In the genomic region with DNA sequence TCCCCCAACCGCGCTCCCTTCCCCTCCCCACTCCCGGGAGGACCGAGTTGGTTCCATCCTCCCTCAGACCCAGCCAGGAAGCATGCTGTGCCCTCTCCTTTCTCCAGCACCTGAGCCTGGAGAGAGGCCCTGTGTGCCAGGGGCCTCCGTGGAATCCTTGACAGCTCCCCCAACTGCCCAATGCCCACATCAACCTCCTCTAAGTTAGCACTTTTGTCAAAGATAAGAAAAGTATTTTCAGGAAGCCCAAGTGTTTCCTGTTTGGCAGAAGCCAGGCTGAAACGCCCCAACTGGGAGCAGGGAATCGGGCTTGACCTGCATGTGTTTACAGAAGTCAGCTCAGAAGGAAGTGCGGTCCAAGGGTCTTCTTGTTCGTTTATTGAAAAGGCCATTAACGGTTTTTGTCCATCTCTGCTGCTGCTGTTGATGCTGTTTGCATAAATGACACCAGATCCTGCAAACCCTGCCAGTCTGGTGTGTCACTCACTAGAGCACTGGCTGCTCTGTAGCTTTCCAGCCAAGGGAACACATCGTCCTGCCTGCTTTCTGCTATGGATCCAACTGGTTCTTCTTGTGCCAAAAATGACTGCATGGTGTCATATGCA, we compare ENCODE assay signal across 13 cellular contexts. TPM values are rescaled to one million over a fixed set of nuclear protein-coding genes. Genes with fewer than 3 reads are reported as not detected.
DNase-seq lines count a peak whose midpoint lies in the region; ATAC-seq and TF ChIP-seq lines count a peak whose summit lies in the region.
"Had no signal": no experiment of that assay in that cellular context is flagged by ENCODE, and none has a peak within 500 bp of the region (broad histone marks: within the 10 kb centered on the region; RNA-seq: fewer than 3 reads in every experiment).

No MANE protein-coding gene starts in this region.

- intact Hi-C loops in right lobe of liver (cut with DNase I): no loop called here

- H3K36me3 ChIP-seq in right lobe of liver: no peaks in the 10 kb centered on the region

- in situ Hi-C loops in KBM-7 (cut with MboI; ENCODE audit: low pct_unique_long_range_greater_than_20kb, low sequenced_read_pairs): no loop called here

- ATAC-seq in right lobe of liver (peak in 3 of 4 donors; percentile 38 to 48 (median 41)), HG03571 (IDR thresholded peaks at IDR 0.05; ENCODE audit: unreplicated experiment) (no peak)

- no peaks in the 10 kb centered on the region for H3K9me3 Mint-ChIP-seq in T-helper 2 cell treated with Interferon-gamma antibody and Interleukin-4, amounts not matched to agents 5 μg/mL and 100 μg/mL, for 36 hours
- H3K9me3 Mint-ChIP-seq: central memory CD8-positive, alpha-beta T cell had no signal

- H3K27ac ChIP-seq in right lobe of liver: no peak overlapping the region

- no peaks in the 10 kb centered on the region for H3K4me1 ChIP-seq in right lobe of liver

- DNase-seq in KBM-7 (peak; percentile 77), cerebellar cortex (ENCODE audit: low spot score) (peak; percentile 91), right lobe of liver (no peak), superior temporal gyrus (ENCODE audit: extremely low spot score) (peak; percentile 63), NCI-H345 treated with DMSO at 0.1 percent for 48 hours (lab: John Stamatoyannopoulos, UW; ENCODE audit: unreplicated experiment) (no peak), GOT3 (lab: John Stamatoyannopoulos, UW) (no peak)
- DNase-seq in T-helper 2 cell treated with Interferon-gamma antibody and Interleukin-4, amounts not matched to agents 5 μg/mL and 100 μg/mL, for 36 hours (ENCODE audit: low spot score): no peak
- DNase-seq: activated CD8-positive, alpha-beta memory T cell treated with anti-CD3 and anti-CD28 coated beads, Interleukin-2, amount 50 U/mL, for 4 hours; NCI-H524 treated with DMSO at 0.1 percent for 48 hours; nucleus accumbens had no signal

- H3K27ac Mint-ChIP-seq in T-helper 2 cell treated with Interferon-gamma antibody and Interleukin-4, amounts not matched to agents 5 μg/mL and 100 μg/mL, for 36 hours: no peak overlapping the region

- H3K36me3 Mint-ChIP-seq in T-helper 2 cell treated with Interferon-gamma antibody and Interleukin-4, amounts not matched to agents 5 μg/mL and 100 μg/mL, for 36 hours (ENCODE audit: low read depth): no peaks in the 10 kb centered on the region

- H3K4me3 Mint-ChIP-seq in T-helper 2 cell treated with Interferon-gamma antibody and Interleukin-4, amounts not matched to agents 5 μg/mL and 100 μg/mL, for 36 hours: no peak overlapping the region
- H3K4me3 Mint-ChIP-seq: central memory CD8-positive, alpha-beta T cell had no signal

- 19% methylated on average over 7 of the region's 11 CpGs for WGBS in right lobe of liver (ENCODE audit: insufficient coverage, low coverage, low lambda C conversion rate, missing lambda C conversion rate)

- no peak for TF ChIP-seq POLR2A in right lobe of liver (IDR thresholded peaks at IDR 0.05)

- H3K4me3 ChIP-seq in right lobe of liver: no peak overlapping the region

- no peaks in the 10 kb centered on the region for H3K27me3 ChIP-seq in right lobe of liver

- no peaks in the 10 kb centered on the region for H3K27me3 Mint-ChIP-seq in T-helper 2 cell treated with Interferon-gamma antibody and Interleukin-4, amounts not matched to agents 5 μg/mL and 100 μg/mL, for 36 hours (ENCODE audit: low read depth)
- H3K27me3 Mint-ChIP-seq: central memory CD8-positive, alpha-beta T cell had no signal

- no peaks in the 10 kb centered on the region for H3K9me3 ChIP-seq in right lobe of liver

- TF ChIP-seq CTCF in right lobe of liver (IDR thresholded peaks at IDR 0.05): no peak

- H3K4me1 Mint-ChIP-seq in T-helper 2 cell treated with Interferon-gamma antibody and Interleukin-4, amounts not matched to agents 5 μg/mL and 100 μg/mL, for 36 hours (ENCODE audit: low read depth): no peaks in the 10 kb centered on the region
- H3K4me1 Mint-ChIP-seq: central memory CD8-positive, alpha-beta T cell had no signal

RNA-seq across cellular contexts. Expression of a gene that starts 35.3 kb away (rescaled TPM):
- total RNA-seq in right lobe of liver: 10 to 100 TPM in 3 of 6 experiments, 1 to 10 TPM in 3; 4.5 to 21.1 (median 8.8) TPM

RNA-seq across cellular contexts. Expression of a gene that starts 37.8 kb away (rescaled TPM):
- 10 to 100 TPM; 20.8 to 52.8 (median 35.1) TPM for total RNA-seq in right lobe of liver
- total RNA-seq: HT1080 had no signal

Comparison
In these comparisons a context has a peak if more than half of its experiments do, and no peak if none do; other contexts are left out.
1. DNase-seq: peak in KBM-7 (single experiment), cerebellar cortex (single experiment) and superior temporal gyrus (single experiment); none in right lobe of liver (0 of 3), NCI-H345 treated with DMSO at 0.1 percent for 48 hours (single experiment), GOT3 (single experiment) and T-helper 2 cell treated with Interferon-gamma antibody and Interleukin-4, amounts not matched to agents 5 μg/mL and 100 μg/mL, for 36 hours (single experiment).